Comparison of ENCODE assay signal across 6 cellular contexts in the genomic region with DNA sequence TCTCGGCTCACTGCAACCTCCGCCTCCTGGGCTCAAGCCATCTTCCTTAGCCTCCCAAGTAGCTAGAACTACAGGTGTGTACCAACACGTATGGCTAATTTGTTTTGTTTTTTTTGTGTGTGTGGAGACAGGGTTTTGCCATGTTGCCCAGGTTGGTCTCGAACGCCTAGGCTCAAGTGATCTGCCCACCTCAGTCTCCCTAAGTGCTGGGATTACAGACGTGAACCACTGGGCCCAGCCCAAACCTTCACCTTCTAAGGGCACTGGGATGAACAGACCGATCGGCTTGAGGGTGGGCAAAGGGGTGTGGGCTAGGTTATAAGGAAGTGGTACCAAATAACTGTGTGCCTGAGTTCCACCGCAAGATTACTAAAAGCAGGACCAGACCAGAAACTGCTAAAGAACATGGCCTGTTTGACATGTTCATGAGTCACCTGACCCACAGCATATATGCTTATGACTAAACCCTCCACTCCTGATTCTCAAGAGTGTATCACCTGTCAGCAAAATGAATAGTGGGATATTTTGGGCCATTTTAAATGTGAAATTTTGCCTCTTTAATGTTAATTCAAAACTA. TPM values are rescaled to one million over a fixed set of nuclear protein-coding genes. Genes with fewer than 3 reads are reported as not detected.
DNase-seq lines count a peak whose midpoint lies in the region; ATAC-seq lines count a peak whose summit lies in the region.
"Had no signal": no experiment of that assay in that cellular context is flagged by ENCODE, and none has a peak within 500 bp of the region (broad histone marks: within the 10 kb centered on the region; RNA-seq: fewer than 3 reads in every experiment).

No MANE protein-coding gene starts in this region.

- H3K79me2 ChIP-seq in GM23248 (ENCODE audit: insufficient read depth), result peaks cover 26% of the 10 kb centered on the region

- H3K9me2 ChIP-seq in GM23248 (ENCODE audit: insufficient read depth), result no peaks in the 10 kb centered on the region

- no peaks in the 10 kb centered on the region for H3K27me3 ChIP-seq in GM23248 (replicated peaks; ENCODE audit: insufficient read depth)

- WGBS in GM23248 (ENCODE audit: low coverage in 1 of 2, low lambda C conversion rate in 2 of 2, missing lambda C conversion rate in 2 of 2), 2 experiments, result 85 to 94% methylated on average over 9 of the region's 9 CpGs

- no peaks in the 10 kb centered on the region for H3K9me3 ChIP-seq in GM23248 (ENCODE audit: low read depth)

- H3K4me3 ChIP-seq in GM23248, result no peak overlapping the region

- ATAC-seq in HG03460 (IDR thresholded peaks at IDR 0.05; ENCODE audit: unreplicated experiment), result no peak

- H4K20me1 ChIP-seq in GM23248 (ENCODE audit: insufficient read depth), result no peaks in the 10 kb centered on the region

- H3K4me2 ChIP-seq in GM23248 (ENCODE audit: unreplicated experiment), result no peak overlapping the region

- H3K36me3 ChIP-seq in GM23248 (ENCODE audit: low read depth), result peaks cover 11% of the 10 kb centered on the region; the same call in 1 of the 2 replicates

- in situ Hi-C loops in GM23248 (cut with MboI), result no loop called here

- H3K9ac ChIP-seq in GM23248, result no peak overlapping the region

- H3K4me1 ChIP-seq in GM23248 (ENCODE audit: insufficient read depth), result no peaks in the 10 kb centered on the region

- no peak overlapping the region for H3K27ac ChIP-seq in GM23248

- peak; percentile 24 for DNase-seq in GM23248
- peak; percentile 25 for DNase-seq in ecto neural progenitor cell (ENCODE audit: low spot score)
- no peak for DNase-seq in dedifferentiated amniotic fluid mesenchymal stem cell (ENCODE audit: extremely low spot score)

- no peak overlapping the region for H2AFZ ChIP-seq in GM23248

- H3F3A ChIP-seq in GM23248 (ENCODE audit: insufficient read depth), result peaks cover 14% of the 10 kb centered on the region; the same call in 1 of the 2 replicates

RNA-seq across cellular contexts. Expression of a gene that starts 8.1 kb away (rescaled TPM):
- 15.9 and 16.1 TPM in 2 replicates for total RNA-seq in GM23248 (2014; rRNA removed; shearing (Covaris generic))
- 16.3 and 20.1 TPM in 2 replicates for polyA plus RNA-seq in GM23248 (2016; fragmentation: Nextera tagmentation; extraction: Ambion mirVana)

RNA-seq across cellular contexts. Expression of a gene that starts 8.2 kb away (rescaled TPM):
- 79.3 and 80.5 TPM in 2 replicates for total RNA-seq in GM23248 (2014; rRNA removed; shearing (Covaris generic))
- polyA plus RNA-seq in GM23248 (2016; fragmentation: Nextera tagmentation; extraction: Ambion mirVana), result 111 and 116 TPM in 2 replicates

RNA-seq across cellular contexts. Expression of a gene that starts 8.4 kb away (rescaled TPM):
- 47.7 and 50.8 TPM in 2 replicates for total RNA-seq in GM23248 (2014; rRNA removed; shearing (Covaris generic))
- polyA plus RNA-seq in GM23248 (2016; fragmentation: Nextera tagmentation; extraction: Ambion mirVana), result 53.7 and 59.4 TPM in 2 replicates

RNA-seq across cellular contexts. Expression of a gene that starts 30.2 kb away (rescaled TPM):
- 80.1 and 92.7 TPM in 2 replicates for total RNA-seq in GM23248 (2014; rRNA removed; shearing (Covaris generic))
- polyA plus RNA-seq in GM23248 (2016; fragmentation: Nextera tagmentation; extraction: Ambion mirVana), result 105 and 112 TPM in 2 replicates

RNA-seq across cellular contexts. Expression of a gene that starts 37.9 kb away (rescaled TPM):
- total RNA-seq in GM23248 (2014; rRNA removed; shearing (Covaris generic)), result not detected in 2 replicates
- polyA plus RNA-seq in GM23248 (2016; fragmentation: Nextera tagmentation; extraction: Ambion mirVana), result not detected in 2 replicates
- total RNA-seq: skeletal muscle tissue had no signal
- polyA plus RNA-seq: adipose tissue had no signal
